ENCODE assay signal across 22 cellular contexts in genomic region chr4:19473569-19473968, GRCh38.
"Had no signal": no experiment of that assay in that cellular context is flagged by ENCODE, and none has a peak within 500 bp of the region (broad histone marks: within the 10 kb centered on the region; RNA-seq: fewer than 3 reads in every experiment).

No MANE protein-coding gene starts in this region.

- ATAC-seq: activated CD8-positive, alpha-beta T cell treated with anti-CD3 and anti-CD28 coated beads for 36 hours; activated T-cell treated with anti-CD3 and anti-CD28 coated beads, Interleukin-2, amount 50 U/mL, for 72 hours; left lung; stimulated activated effector memory CD8-positive, alpha-beta T cell treated with anti-CD3 and anti-CD28 coated beads, Interleukin-12 subunit alpha, Interleukin-12 subunit beta, amount 100 ng/mL, for 72 hours had no signal

- H3K27ac Mint-ChIP-seq: activated B cell treated with CpG ODN at 0.5 μM for 24 hours; activated CD8-positive, alpha-beta T cell treated with anti-CD3 and anti-CD28 coated beads for 36 hours; activated naive CD8-positive, alpha-beta T cell treated with anti-CD3 and anti-CD28 coated beads for 36 hours; activated T-cell treated with anti-CD3 and anti-CD28 coated beads, Interleukin-2, amount 50 U/mL, for 72 hours; naive B cell; stimulated activated effector memory CD8-positive, alpha-beta T cell treated with anti-CD3 and anti-CD28 coated beads, Interleukin-12 subunit alpha, Interleukin-12 subunit beta, amount 100 ng/mL, for 72 hours had no signal

- H3K27ac ChIP-seq: brain microvascular endothelial cell, esophagus muscularis mucosa, left lung, parathyroid adenoma, thyroid gland had no signal

- H3K9ac ChIP-seq: parathyroid adenoma had no signal

- H3K9me3 ChIP-seq: esophagus muscularis mucosa, thyroid gland had no signal

- H3K4me3 Mint-ChIP-seq: activated B cell treated with CpG ODN at 0.5 μM for 24 hours; activated CD8-positive, alpha-beta T cell treated with anti-CD3 and anti-CD28 coated beads for 36 hours; activated naive CD8-positive, alpha-beta T cell treated with anti-CD3 and anti-CD28 coated beads for 36 hours; activated T-cell treated with anti-CD3 and anti-CD28 coated beads, Interleukin-2, amount 50 U/mL, for 72 hours; central memory CD8-positive, alpha-beta T cell; naive B cell; stimulated activated effector memory CD8-positive, alpha-beta T cell treated with anti-CD3 and anti-CD28 coated beads, Interleukin-12 subunit alpha, Interleukin-12 subunit beta, amount 100 ng/mL, for 72 hours had no signal

- H3K27me3 ChIP-seq: brain microvascular endothelial cell, esophagus muscularis mucosa, left lung, thyroid gland had no signal

- H3K4me1 Mint-ChIP-seq: activated B cell treated with CpG ODN at 0.5 μM for 24 hours; activated naive CD8-positive, alpha-beta T cell treated with anti-CD3 and anti-CD28 coated beads for 36 hours; central memory CD8-positive, alpha-beta T cell; naive B cell; stimulated activated effector memory CD8-positive, alpha-beta T cell treated with anti-CD3 and anti-CD28 coated beads, Interleukin-12 subunit alpha, Interleukin-12 subunit beta, amount 100 ng/mL, for 72 hours had no signal

- FAIRE-seq: keratinocyte, TTC549, urothelium cell line had no signal

- H3K4me1 ChIP-seq: left lung, parathyroid adenoma, thyroid gland had no signal

- H2AFZ ChIP-seq: parathyroid adenoma had no signal

- H3K79me2 ChIP-seq: parathyroid adenoma had no signal

- DNase-seq: activated B cell treated with CpG ODN at 0.5 μM for 24 hours; activated CD4-positive, alpha-beta T cell treated with anti-CD3 and anti-CD28 coated beads for 48 hours; activated CD8-positive, alpha-beta memory T cell treated with anti-CD3 and anti-CD28 coated beads, Interleukin-2, amount 50 U/mL, for 4 hours; activated CD8-positive, alpha-beta T cell treated with anti-CD3 and anti-CD28 coated beads for 36 hours; activated gamma-delta T cell treated with Interleukin-2 at 50 U/mL for 16 hours; activated naive CD8-positive, alpha-beta T cell treated with anti-CD3 and anti-CD28 coated beads for 36 hours; activated T-cell treated with anti-CD3 and anti-CD28 coated beads, Interleukin-2, amount 50 U/mL, for 72 hours; anterior cingulate cortex; brain microvascular endothelial cell; cortex of kidney; effector CD4-positive, alpha-beta T cell; left lung; mammary epithelial cell; naive B cell; thyroid gland had no signal

- H3K36me3 ChIP-seq: brain microvascular endothelial cell, esophagus muscularis mucosa, left lung, thyroid gland had no signal

- H3K36me3 Mint-ChIP-seq: activated naive CD8-positive, alpha-beta T cell treated with anti-CD3 and anti-CD28 coated beads for 36 hours; naive B cell; stimulated activated effector memory CD8-positive, alpha-beta T cell treated with anti-CD3 and anti-CD28 coated beads, Interleukin-12 subunit alpha, Interleukin-12 subunit beta, amount 100 ng/mL, for 72 hours had no signal

- H3K27me3 Mint-ChIP-seq: activated B cell treated with CpG ODN at 0.5 μM for 24 hours; activated CD8-positive, alpha-beta T cell treated with anti-CD3 and anti-CD28 coated beads for 36 hours; activated naive CD8-positive, alpha-beta T cell treated with anti-CD3 and anti-CD28 coated beads for 36 hours; central memory CD8-positive, alpha-beta T cell; naive B cell had no signal

- H3K4me3 ChIP-seq: esophagus muscularis mucosa, left lung, thyroid gland had no signal
